Comparison of ENCODE assay signal across 12 cellular contexts in genomic region chr9:137268538-137269201, GRCh38. TPM values are rescaled to one million over a fixed set of nuclear protein-coding genes. Genes with fewer than 3 reads are reported as not detected.
DNase-seq lines count a peak whose midpoint lies in the region; ATAC-seq, FAIRE-seq and TF ChIP-seq lines count a peak whose summit lies in the region.
"Had no signal": no experiment of that assay in that cellular context is flagged by ENCODE, and none has a peak within 500 bp of the region (broad histone marks: within the 10 kb centered on the region; RNA-seq: fewer than 3 reads in every experiment).

No MANE protein-coding gene starts in this region.

- FAIRE-seq in bronchial epithelial cell (lab: Jason Lieb, UNC), result peak; percentile 7

- H3K27ac ChIP-seq in upper lobe of right lung, result peak overlapping the region; percentile 76
- H3K27ac ChIP-seq: WERI-Rb-1 had no signal

- peaks cover 25% of the 10 kb centered on the region for H3K4me1 ChIP-seq in upper lobe of right lung
- peaks cover 22% of the 10 kb centered on the region for H3K4me1 ChIP-seq in mucosa of descending colon (ENCODE audit: low read depth)

- H3K27me3 Mint-ChIP-seq in activated T-cell treated with anti-CD3 and anti-CD28 coated beads, Interleukin-2, amount 50 U/mL, for 24 hours, result no peaks in the 10 kb centered on the region

- peaks cover 82% of the 10 kb centered on the region for H3K36me3 Mint-ChIP-seq in activated T-cell treated with anti-CD3 and anti-CD28 coated beads, Interleukin-2, amount 50 U/mL, for 24 hours (ENCODE audit: low read depth)

- peak overlapping the region; percentile 26 for H3K27ac Mint-ChIP-seq in activated T-cell treated with anti-CD3 and anti-CD28 coated beads, Interleukin-2, amount 50 U/mL, for 24 hours

- H3K36me3 ChIP-seq in bronchial epithelial cell (ENCODE audit: control insufficient read depth, insufficient read depth, low read length) (peaks cover 30% of the 10 kb centered on the region), upper lobe of right lung (peaks cover 50% of the 10 kb centered on the region), mucosa of descending colon (ENCODE audit: low read depth) (peaks cover 3% of the 10 kb centered on the region)

- H3K4me3 ChIP-seq in bronchial epithelial cell (ENCODE audit: low read depth, low read length), result no peak overlapping the region
- peak overlapping the region; percentile 16 for H3K4me3 ChIP-seq in upper lobe of right lung
- H3K4me3 ChIP-seq in mucosa of descending colon, result no peak overlapping the region

- H3K9me3 ChIP-seq in upper lobe of right lung, result no peaks in the 10 kb centered on the region
- no peaks in the 10 kb centered on the region for H3K9me3 ChIP-seq in mucosa of descending colon

- TF ChIP-seq CTCF in bronchial epithelial cell (IDR thresholded peaks at IDR 0.05; ENCODE audit: insufficient read depth, low read length, severe bottlenecking) (no peak), upper lobe of right lung (IDR thresholded peaks at IDR 0.05) (no peak), mucosa of descending colon (IDR thresholded peaks at IDR 0.05) (no peak)

- no peak for DNase-seq in activated T-cell treated with anti-CD3 and anti-CD28 coated beads, Interleukin-2, amount 50 U/mL, for 24 hours
- DNase-seq in activated T-cell treated with anti-CD3 and anti-CD28 coated beads, Interleukin-2, amount 50 U/mL, for 1 hour, result no peak
- no peak for DNase-seq in bronchial epithelial cell (ENCODE audit: low read depth)
- DNase-seq in lung microvascular endothelial cell (ENCODE audit: low read depth in 2 of 2), result peak; percentile 82 to 89
- no peak for DNase-seq in upper lobe of right lung
- DNase-seq in stimulated activated CD4-positive, alpha-beta T cell treated with anti-CD3 and anti-CD28 coated beads, Interleukin-1b, Interleukin-23, amount 100 ng/mL, for 48 hours, result no peak
- DNase-seq in mucosa of descending colon, result no peak
- DNase-seq in HCEC 1CT, result no peak
- DNase-seq: activated effector memory CD4-positive, alpha-beta T cell treated with Interleukin-2 at 50 U/mL for 16 hours; effector CD8-positive, alpha-beta T cell; NCI-H1694 treated with DMSO at 0.1 percent for 48 hours; WERI-Rb-1 had no signal

- no peaks in the 10 kb centered on the region for H3K27me3 ChIP-seq in bronchial epithelial cell (ENCODE audit: control insufficient read depth, insufficient read depth, low read length)
- no peaks in the 10 kb centered on the region for H3K27me3 ChIP-seq in upper lobe of right lung

- H3K9me3 Mint-ChIP-seq in activated T-cell treated with anti-CD3 and anti-CD28 coated beads, Interleukin-2, amount 50 U/mL, for 24 hours, result no peaks in the 10 kb centered on the region

- ATAC-seq in upper lobe of right lung (no peak), mucosa of descending colon (no peak)

- peaks cover 10% of the 10 kb centered on the region for H3K4me1 Mint-ChIP-seq in activated T-cell treated with anti-CD3 and anti-CD28 coated beads, Interleukin-2, amount 50 U/mL, for 24 hours (ENCODE audit: low read depth)

- intact Hi-C loops in upper lobe of right lung (cut with DNase I) (no loop called here), mucosa of descending colon (cut with DNase I, micrococcal nuclease) (no loop called here)

- H3K4me3 Mint-ChIP-seq in activated T-cell treated with anti-CD3 and anti-CD28 coated beads, Interleukin-2, amount 50 U/mL, for 24 hours, result no peak overlapping the region

RNA-seq across cellular contexts. Expression of gene TOR4A, which starts 8.9 kb away (rescaled TPM):
- total RNA-seq in bronchial epithelial cell (18.7 and 25.0 TPM in 2 replicates), lung microvascular endothelial cell (21.4 and 21.8 TPM in 2 replicates), upper lobe of right lung (27.4 TPM), mucosa of descending colon (10 to 100 TPM; 23.3 to 48.6 (median 45.3) TPM)

RNA-seq across cellular contexts. Expression of gene NELFB, which starts 13.5 kb away (rescaled TPM):
- total RNA-seq in bronchial epithelial cell (59.8 and 67.9 TPM in 2 replicates), lung microvascular endothelial cell (42.9 and 43.7 TPM in 2 replicates), upper lobe of right lung (47.2 TPM), mucosa of descending colon (10 to 100 TPM; 52.9 to 66.2 (median 60.5) TPM)

RNA-seq across cellular contexts. Expression of gene STPG3, which starts 17.6 kb away (rescaled TPM):
- total RNA-seq in bronchial epithelial cell (not detected in 2 replicates), lung microvascular endothelial cell (not detected in 2 replicates), upper lobe of right lung (not detected), mucosa of descending colon (not detected)

RNA-seq across cellular contexts. Expression of gene TUBB4B, which starts 27.6 kb away (rescaled TPM):
- total RNA-seq in bronchial epithelial cell, result 82.7 and 193 TPM in 2 replicates
- 103 and 110 TPM in 2 replicates for total RNA-seq in lung microvascular endothelial cell
- total RNA-seq in upper lobe of right lung, result 191 TPM
- total RNA-seq in mucosa of descending colon, result 100 to 1,000 TPM; 286 to 379 (median 332) TPM

RNA-seq across cellular contexts. Expression of gene NRARP, which starts 33.4 kb away (rescaled TPM):
- total RNA-seq in bronchial epithelial cell (3.4 and 14.5 TPM in 2 replicates), lung microvascular endothelial cell (18.7 and 28.3 TPM in 2 replicates), upper lobe of right lung (21.5 TPM), mucosa of descending colon (100 to 1,000 TPM in 2 of 3 donors, 10 to 100 TPM in 1; 61.4 to 171 (median 146) TPM)

Comparison
In these comparisons a context has a peak if more than half of its experiments do, and no peak if none do; other contexts are left out.
1. DNase-seq: peak in lung microvascular endothelial cell (2 of 2); none in activated T-cell treated with anti-CD3 and anti-CD28 coated beads, Interleukin-2, amount 50 U/mL, for 24 hours (single experiment), activated T-cell treated with anti-CD3 and anti-CD28 coated beads, Interleukin-2, amount 50 U/mL, for 1 hour (single experiment), bronchial epithelial cell (single experiment), upper lobe of right lung (single experiment), stimulated activated CD4-positive, alpha-beta T cell treated with anti-CD3 and anti-CD28 coated beads, Interleukin-1b, Interleukin-23, amount 100 ng/mL, for 48 hours (single experiment), mucosa of descending colon (0 of 3) and HCEC 1CT (single experiment).